Comparison of ENCODE assay signal across 1 cellular context in genomic region chr4:67685532-67685859, GRCh38.
TF ChIP-seq lines count a peak whose summit lies in the region.

No MANE protein-coding gene starts in this region.

TF ChIP-seq in IMR-90, 13 proteins besides CTCF, POLR2A, EP300 and RAD21:
- TF ChIP-seq NFE2L2 (IDR thresholded peaks at IDR 0.05; ENCODE audit: low read depth, low read length) (no peak), RCOR1 (IDR thresholded peaks at IDR 0.05; ENCODE audit: insufficient replicate concordance, low read length) (no peak), SMC3 (IDR thresholded peaks at IDR 0.05; ENCODE audit: low read depth, low read length) (no peak), RFX5 (IDR thresholded peaks at IDR 0.05; ENCODE audit: low read depth, low read length) (no peak), CHD1 (IDR thresholded peaks at IDR 0.05; ENCODE audit: low read depth, low read length) (no peak), FOS (IDR thresholded peaks at IDR 0.05; ENCODE audit: low read depth, low read length) (no peak), USF2 (IDR thresholded peaks at IDR 0.05; ENCODE audit: low read depth, low read length) (no peak), ELK1 (IDR thresholded peaks at IDR 0.05; ENCODE audit: borderline replicate concordance, low read depth, low read length) (no peak), MAFK (IDR thresholded peaks at IDR 0.05; ENCODE audit: low read depth, low read length) (no peak), MAZ (IDR thresholded peaks at IDR 0.05; ENCODE audit: borderline replicate concordance, low read depth, low read length) (no peak), BHLHE40 (IDR thresholded peaks at IDR 0.05; ENCODE audit: low read depth, low read length) (no peak), MXI1 (IDR thresholded peaks at IDR 0.05; ENCODE audit: borderline replicate concordance, low read depth, low read length) (no peak), CEBPB (IDR thresholded peaks at IDR 0.05; ENCODE audit: low read depth, low read length) (no peak)
TF ChIP-seq in IMR-90: peak in this region for 0.
